In the genomic region with DNA sequence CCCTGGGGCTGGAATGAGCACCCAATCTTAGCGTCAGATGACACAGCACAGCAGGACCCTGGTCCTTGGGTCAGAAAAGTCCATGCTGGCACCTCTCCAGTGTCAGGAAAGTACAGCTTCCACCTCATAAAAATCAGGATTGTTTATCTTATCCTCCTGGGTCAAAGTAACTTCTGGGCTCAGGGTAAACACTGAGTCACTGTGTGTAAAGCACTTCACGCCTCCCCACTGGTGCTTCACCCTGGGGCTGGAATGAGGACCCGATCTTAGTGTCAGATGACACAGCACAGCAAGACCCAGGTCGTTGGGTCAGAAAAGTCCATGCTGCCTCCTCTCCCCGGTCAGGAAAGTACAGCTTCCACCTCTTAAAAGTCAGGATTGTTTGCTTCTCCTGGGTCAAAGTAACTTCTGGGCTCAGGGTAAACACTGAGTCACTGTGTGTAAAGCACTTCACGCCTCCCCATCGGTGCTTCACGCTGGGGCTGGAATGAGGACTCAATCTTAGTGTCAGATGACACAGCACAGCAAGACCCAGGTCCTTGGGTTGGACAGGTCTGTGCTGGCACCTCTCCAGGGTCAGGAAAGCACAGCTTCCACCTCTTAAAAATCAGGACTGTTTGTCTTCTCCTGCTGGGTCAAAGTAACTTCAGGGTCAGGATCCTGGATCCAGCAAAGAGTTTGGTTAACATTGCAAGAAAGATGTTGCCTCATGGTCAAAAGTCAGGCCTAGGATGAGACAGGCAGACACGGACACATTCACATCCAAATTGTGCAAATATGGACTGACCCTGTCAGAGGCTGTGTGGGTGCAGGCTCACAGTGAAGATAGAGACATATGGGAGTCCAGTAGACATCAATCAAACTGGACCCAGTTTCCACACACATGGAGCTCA, we compare ENCODE assay signal across 1 cellular context.
TF ChIP-seq lines count a peak whose summit lies in the region.

No MANE protein-coding gene starts in this region.

TF ChIP-seq in HepG2, 621 proteins besides CTCF, POLR2A, EP300 and RAD21 (continued from another document and continues in another):
- TF ChIP-seq, protein P1, sequence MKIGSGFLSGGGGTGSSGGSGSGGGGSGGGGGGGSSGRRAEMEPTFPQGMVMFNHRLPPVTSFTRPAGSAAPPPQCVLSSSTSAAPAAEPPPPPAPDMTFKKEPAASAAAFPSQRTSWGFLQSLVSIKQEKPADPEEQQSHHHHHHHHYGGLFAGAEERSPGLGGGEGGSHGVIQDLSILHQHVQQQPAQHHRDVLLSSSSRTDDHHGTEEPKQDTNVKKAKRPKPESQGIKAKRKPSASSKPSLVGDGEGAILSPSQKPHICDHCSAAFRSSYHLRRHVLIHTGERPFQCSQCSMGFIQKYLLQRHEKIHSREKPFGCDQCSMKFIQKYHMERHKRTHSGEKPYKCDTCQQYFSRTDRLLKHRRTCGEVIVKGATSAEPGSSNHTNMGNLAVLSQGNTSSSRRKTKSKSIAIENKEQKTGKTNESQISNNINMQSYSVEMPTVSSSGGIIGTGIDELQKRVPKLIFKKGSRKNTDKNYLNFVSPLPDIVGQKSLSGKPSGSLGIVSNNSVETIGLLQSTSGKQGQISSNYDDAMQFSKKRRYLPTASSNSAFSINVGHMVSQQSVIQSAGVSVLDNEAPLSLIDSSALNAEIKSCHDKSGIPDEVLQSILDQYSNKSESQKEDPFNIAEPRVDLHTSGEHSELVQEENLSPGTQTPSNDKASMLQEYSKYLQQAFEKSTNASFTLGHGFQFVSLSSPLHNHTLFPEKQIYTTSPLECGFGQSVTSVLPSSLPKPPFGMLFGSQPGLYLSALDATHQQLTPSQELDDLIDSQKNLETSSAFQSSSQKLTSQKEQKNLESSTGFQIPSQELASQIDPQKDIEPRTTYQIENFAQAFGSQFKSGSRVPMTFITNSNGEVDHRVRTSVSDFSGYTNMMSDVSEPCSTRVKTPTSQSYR (CRISPR knock-in tag; IDR thresholded peaks at IDR 0.05; ENCODE audit: borderline replicate concordance): peak; percentile 65; the same call in 1 of the 2 replicates
- TF ChIP-seq, protein P2, sequence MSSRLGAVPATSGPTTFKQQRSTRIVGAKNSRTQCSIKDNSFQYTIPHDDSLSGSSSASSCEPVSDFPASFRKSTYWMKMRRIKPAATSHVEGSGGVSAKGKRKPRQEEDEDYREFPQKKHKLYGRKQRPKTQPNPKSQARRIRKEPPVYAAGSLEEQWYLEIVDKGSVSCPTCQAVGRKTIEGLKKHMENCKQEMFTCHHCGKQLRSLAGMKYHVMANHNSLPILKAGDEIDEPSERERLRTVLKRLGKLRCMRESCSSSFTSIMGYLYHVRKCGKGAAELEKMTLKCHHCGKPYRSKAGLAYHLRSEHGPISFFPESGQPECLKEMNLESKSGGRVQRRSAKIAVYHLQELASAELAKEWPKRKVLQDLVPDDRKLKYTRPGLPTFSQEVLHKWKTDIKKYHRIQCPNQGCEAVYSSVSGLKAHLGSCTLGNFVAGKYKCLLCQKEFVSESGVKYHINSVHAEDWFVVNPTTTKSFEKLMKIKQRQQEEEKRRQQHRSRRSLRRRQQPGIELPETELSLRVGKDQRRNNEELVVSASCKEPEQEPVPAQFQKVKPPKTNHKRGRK (CRISPR knock-in tag; IDR thresholded peaks at IDR 0.05): no peak
- TF ChIP-seq ZFP36 (IDR thresholded peaks at IDR 0.05; ENCODE audit: borderline replicate concordance, low read depth, low read length, partially characterized antibody) (peak; percentile 37), ZNF124 (CRISPR knock-in tag; IDR thresholded peaks at IDR 0.05) (0 out of 2 replicates have a peak, but pooled peaks have one; percentile 42), ZNF343 (CRISPR knock-in tag; IDR thresholded peaks at IDR 0.05) (peak; percentile 82), MLLT10 (CRISPR knock-in tag; IDR thresholded peaks at IDR 0.05) (no peak), MAFF (IDR thresholded peaks at IDR 0.05; ENCODE audit: low read depth, low read length) (0 out of 2 replicates have a peak, but pooled peaks have one; percentile 18), TAF15 (IDR thresholded peaks at IDR 0.05; ENCODE audit: low read depth, low read length, poor library complexity, severe bottlenecking) (no peak), ZNF446 (CRISPR knock-in tag; IDR thresholded peaks at IDR 0.05) (no peak), ZNF232 (CRISPR knock-in tag; IDR thresholded peaks at IDR 0.05; ENCODE audit: borderline replicate concordance) (no peak), NFKB2 (CRISPR knock-in tag; IDR thresholded peaks at IDR 0.05; ENCODE audit: borderline replicate concordance) (peak; percentile 32; the same call in 1 of the 2 replicates), ELF4 (CRISPR knock-in tag; IDR thresholded peaks at IDR 0.05; ENCODE audit: borderline replicate concordance) (no peak), ZNF761 (CRISPR knock-in tag; conservative IDR thresholded peaks at IDR 0.05) (peak; percentile 83), ZC3H13 (CRISPR knock-in tag; IDR thresholded peaks at IDR 0.05) (no peak), ARNTL (CRISPR knock-in tag; IDR thresholded peaks at IDR 0.05) (peak; percentile 87), ZNF749 (CRISPR knock-in tag; IDR thresholded peaks at IDR 0.05; ENCODE audit: borderline replicate concordance) (no peak; the same call in 1 of the 2 replicates), GATAD1 (CRISPR knock-in tag; IDR thresholded peaks at IDR 0.05) (peak; percentile 50; the same call in 1 of the 2 replicates), ZNF282 (IDR thresholded peaks at IDR 0.05; ENCODE audit: partially characterized antibody) (no peak), ZNF788 (CRISPR knock-in tag; IDR thresholded peaks at IDR 0.05; ENCODE audit: borderline replicate concordance) (peak; percentile 67; the same call in 1 of the 2 replicates), ZNF772 (CRISPR knock-in tag; IDR thresholded peaks at IDR 0.05) (peak; percentile 71; the same call in 1 of the 2 replicates), MXD4 (CRISPR knock-in tag; IDR thresholded peaks at IDR 0.05) (peak; percentile 69), MAFK (conservative IDR thresholded peaks at IDR 0.05 in 1 of 2, IDR thresholded peaks at IDR 0.05 in 1 of 2; ENCODE audit: low read length in 2 of 2) (peak in 1 of 2 experiments; percentile 5; a peak in 2 of 4 replicates), IKZF1 (IDR thresholded peaks at IDR 0.05) (no peak), YY1 (IDR thresholded peaks at IDR 0.05; ENCODE audit: insufficient read depth, insufficient replicate concordance, low read depth, low read length) (no peak), ARNT2 (CRISPR knock-in tag; IDR thresholded peaks at IDR 0.05; ENCODE audit: low read depth) (peak; percentile 60; the same call in 1 of the 2 replicates), SALL1 (CRISPR knock-in tag; IDR thresholded peaks at IDR 0.05) (peak; percentile 94), NKX3-1 (CRISPR knock-in tag; IDR thresholded peaks at IDR 0.05) (peak; percentile 87), ZNF430 (CRISPR knock-in tag; IDR thresholded peaks at IDR 0.05) (peak; percentile 90; the same call in 1 of the 2 replicates), ZNF160 (CRISPR knock-in tag; IDR thresholded peaks at IDR 0.05) (peak; percentile 49; the same call in 1 of the 2 replicates), MEIS2 (CRISPR knock-in tag; IDR thresholded peaks at IDR 0.05) (peak; percentile 75; the same call in 1 of the 2 replicates), ZZZ3 (CRISPR knock-in tag; IDR thresholded peaks at IDR 0.05; ENCODE audit: borderline replicate concordance) (0 out of 2 replicates have a peak, but pooled peaks have one; percentile 30), KLF6 (CRISPR knock-in tag; IDR thresholded peaks at IDR 0.05) (no peak; the same call in 1 of the 2 replicates), ZNF558 (CRISPR knock-in tag; IDR thresholded peaks at IDR 0.05; ENCODE audit: borderline replicate concordance) (no peak), TMF1 (CRISPR knock-in tag; IDR thresholded peaks at IDR 0.05; ENCODE audit: low read depth) (0 out of 2 replicates have a peak, but pooled peaks have one; percentile 26)
- TF ChIP-seq, protein P3, sequence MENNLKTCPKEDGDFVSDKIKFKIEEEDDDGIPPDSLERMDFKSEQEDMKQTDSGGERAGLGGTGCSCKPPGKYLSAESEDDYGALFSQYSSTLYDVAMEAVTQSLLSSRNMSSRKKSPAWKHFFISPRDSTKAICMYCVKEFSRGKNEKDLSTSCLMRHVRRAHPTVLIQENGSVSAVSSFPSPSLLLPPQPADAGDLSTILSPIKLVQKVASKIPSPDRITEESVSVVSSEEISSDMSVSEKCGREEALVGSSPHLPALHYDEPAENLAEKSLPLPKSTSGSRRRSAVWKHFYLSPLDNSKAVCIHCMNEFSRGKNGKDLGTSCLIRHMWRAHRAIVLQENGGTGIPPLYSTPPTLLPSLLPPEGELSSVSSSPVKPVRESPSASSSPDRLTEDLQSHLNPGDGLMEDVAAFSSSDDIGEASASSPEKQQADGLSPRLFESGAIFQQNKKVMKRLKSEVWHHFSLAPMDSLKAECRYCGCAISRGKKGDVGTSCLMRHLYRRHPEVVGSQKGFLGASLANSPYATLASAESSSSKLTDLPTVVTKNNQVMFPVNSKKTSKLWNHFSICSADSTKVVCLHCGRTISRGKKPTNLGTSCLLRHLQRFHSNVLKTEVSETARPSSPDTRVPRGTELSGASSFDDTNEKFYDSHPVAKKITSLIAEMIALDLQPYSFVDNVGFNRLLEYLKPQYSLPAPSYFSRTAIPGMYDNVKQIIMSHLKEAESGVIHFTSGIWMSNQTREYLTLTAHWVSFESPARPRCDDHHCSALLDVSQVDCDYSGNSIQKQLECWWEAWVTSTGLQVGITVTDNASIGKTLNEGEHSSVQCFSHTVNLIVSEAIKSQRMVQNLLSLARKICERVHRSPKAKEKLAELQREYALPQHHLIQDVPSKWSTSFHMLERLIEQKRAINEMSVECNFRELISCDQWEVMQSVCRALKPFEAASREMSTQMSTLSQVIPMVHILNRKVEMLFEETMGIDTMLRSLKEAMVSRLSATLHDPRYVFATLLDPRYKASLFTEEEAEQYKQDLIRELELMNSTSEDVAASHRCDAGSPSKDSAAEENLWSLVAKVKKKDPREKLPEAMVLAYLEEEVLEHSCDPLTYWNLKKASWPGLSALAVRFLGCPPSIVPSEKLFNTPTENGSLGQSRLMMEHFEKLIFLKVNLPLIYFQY (CRISPR knock-in tag; IDR thresholded peaks at IDR 0.05; ENCODE audit: borderline replicate concordance): peak; percentile 97; the same call in 1 of the 2 replicates
- TF ChIP-seq, protein P4, sequence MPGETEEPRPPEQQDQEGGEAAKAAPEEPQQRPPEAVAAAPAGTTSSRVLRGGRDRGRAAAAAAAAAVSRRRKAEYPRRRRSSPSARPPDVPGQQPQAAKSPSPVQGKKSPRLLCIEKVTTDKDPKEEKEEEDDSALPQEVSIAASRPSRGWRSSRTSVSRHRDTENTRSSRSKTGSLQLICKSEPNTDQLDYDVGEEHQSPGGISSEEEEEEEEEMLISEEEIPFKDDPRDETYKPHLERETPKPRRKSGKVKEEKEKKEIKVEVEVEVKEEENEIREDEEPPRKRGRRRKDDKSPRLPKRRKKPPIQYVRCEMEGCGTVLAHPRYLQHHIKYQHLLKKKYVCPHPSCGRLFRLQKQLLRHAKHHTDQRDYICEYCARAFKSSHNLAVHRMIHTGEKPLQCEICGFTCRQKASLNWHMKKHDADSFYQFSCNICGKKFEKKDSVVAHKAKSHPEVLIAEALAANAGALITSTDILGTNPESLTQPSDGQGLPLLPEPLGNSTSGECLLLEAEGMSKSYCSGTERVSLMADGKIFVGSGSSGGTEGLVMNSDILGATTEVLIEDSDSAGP (CRISPR knock-in tag; IDR thresholded peaks at IDR 0.05; ENCODE audit: borderline replicate concordance): peak; percentile 63; the same call in 1 of the 2 replicates
- TF ChIP-seq, protein P5, sequence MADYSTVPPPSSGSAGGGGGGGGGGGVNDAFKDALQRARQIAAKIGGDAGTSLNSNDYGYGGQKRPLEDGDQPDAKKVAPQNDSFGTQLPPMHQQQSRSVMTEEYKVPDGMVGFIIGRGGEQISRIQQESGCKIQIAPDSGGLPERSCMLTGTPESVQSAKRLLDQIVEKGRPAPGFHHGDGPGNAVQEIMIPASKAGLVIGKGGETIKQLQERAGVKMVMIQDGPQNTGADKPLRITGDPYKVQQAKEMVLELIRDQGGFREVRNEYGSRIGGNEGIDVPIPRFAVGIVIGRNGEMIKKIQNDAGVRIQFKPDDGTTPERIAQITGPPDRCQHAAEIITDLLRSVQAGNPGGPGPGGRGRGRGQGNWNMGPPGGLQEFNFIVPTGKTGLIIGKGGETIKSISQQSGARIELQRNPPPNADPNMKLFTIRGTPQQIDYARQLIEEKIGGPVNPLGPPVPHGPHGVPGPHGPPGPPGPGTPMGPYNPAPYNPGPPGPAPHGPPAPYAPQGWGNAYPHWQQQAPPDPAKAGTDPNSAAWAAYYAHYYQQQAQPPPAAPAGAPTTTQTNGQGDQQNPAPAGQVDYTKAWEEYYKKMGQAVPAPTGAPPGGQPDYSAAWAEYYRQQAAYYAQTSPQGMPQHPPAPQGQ (CRISPR knock-in tag; IDR thresholded peaks at IDR 0.05; ENCODE audit: borderline replicate concordance): no peak
- TF ChIP-seq, protein P6, sequence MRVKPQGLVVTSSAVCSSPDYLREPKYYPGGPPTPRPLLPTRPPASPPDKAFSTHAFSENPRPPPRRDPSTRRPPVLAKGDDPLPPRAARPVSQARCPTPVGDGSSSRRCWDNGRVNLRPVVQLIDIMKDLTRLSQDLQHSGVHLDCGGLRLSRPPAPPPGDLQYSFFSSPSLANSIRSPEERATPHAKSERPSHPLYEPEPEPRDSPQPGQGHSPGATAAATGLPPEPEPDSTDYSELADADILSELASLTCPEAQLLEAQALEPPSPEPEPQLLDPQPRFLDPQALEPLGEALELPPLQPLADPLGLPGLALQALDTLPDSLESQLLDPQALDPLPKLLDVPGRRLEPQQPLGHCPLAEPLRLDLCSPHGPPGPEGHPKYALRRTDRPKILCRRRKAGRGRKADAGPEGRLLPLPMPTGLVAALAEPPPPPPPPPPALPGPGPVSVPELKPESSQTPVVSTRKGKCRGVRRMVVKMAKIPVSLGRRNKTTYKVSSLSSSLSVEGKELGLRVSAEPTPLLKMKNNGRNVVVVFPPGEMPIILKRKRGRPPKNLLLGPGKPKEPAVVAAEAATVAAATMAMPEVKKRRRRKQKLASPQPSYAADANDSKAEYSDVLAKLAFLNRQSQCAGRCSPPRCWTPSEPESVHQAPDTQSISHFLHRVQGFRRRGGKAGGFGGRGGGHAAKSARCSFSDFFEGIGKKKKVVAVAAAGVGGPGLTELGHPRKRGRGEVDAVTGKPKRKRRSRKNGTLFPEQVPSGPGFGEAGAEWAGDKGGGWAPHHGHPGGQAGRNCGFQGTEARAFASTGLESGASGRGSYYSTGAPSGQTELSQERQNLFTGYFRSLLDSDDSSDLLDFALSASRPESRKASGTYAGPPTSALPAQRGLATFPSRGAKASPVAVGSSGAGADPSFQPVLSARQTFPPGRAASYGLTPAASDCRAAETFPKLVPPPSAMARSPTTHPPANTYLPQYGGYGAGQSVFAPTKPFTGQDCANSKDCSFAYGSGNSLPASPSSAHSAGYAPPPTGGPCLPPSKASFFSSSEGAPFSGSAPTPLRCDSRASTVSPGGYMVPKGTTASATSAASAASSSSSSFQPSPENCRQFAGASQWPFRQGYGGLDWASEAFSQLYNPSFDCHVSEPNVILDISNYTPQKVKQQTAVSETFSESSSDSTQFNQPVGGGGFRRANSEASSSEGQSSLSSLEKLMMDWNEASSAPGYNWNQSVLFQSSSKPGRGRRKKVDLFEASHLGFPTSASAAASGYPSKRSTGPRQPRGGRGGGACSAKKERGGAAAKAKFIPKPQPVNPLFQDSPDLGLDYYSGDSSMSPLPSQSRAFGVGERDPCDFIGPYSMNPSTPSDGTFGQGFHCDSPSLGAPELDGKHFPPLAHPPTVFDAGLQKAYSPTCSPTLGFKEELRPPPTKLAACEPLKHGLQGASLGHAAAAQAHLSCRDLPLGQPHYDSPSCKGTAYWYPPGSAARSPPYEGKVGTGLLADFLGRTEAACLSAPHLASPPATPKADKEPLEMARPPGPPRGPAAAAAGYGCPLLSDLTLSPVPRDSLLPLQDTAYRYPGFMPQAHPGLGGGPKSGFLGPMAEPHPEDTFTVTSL (CRISPR knock-in tag; IDR thresholded peaks at IDR 0.05; ENCODE audit: borderline replicate concordance): peak; percentile 90; the same call in 1 of the 2 replicates
